In the genomic region with DNA sequence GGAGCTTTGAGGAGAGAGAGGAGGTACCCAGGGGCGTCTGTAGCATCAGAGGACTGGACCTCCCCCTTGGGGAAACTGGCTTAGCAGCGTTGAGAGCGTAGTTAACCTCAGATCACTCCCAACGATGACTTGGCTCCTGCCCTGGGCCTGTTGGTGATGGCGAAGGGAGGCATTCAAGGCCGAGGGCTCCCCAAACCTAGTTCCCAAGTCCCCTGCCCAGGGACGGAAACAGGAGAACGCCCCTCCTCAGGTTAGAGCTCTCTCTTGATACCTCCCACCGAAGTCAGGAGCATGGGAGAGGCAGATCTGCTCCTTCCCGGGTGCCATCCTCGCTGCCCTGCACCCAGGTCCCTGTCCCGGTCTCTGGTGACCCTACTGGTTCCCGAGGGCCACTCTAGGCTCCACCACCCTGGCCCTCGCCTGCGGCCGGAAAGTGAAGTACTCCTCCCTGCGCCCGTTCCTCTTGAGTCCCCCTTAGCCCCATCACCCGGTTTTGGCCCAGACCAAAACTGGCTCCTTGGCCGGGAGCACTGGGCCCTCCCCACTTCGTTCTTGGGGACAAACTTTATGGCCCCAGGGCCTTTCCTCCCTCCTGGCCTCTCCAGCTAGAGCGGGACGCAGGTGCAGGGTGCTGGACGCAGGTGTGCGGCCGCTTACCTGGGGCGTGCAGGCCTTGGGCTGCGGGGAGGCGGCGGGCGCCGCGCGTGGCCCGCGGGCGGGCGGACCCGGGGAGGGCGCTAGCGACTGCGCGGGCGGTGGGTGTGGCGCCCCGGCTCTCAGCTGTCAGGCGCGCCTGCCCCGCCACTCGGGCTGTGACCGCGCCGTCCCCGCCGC, we compare ENCODE assay signal across 12 cellular contexts. TPM values are rescaled to one million over a fixed set of nuclear protein-coding genes. Genes with fewer than 3 reads are reported as not detected.
DNase-seq lines count a peak whose midpoint lies in the region; ATAC-seq and TF ChIP-seq lines count a peak whose summit lies in the region.
"Had no signal": no experiment of that assay in that cellular context is flagged by ENCODE, and none has a peak within 500 bp of the region (broad histone marks: within the 10 kb centered on the region; RNA-seq: fewer than 3 reads in every experiment).

No MANE protein-coding gene starts in this region.

- H3K27ac ChIP-seq in left ventricle myocardium inferior (replicated peaks): no peak overlapping the region
- no peak overlapping the region for H3K27ac ChIP-seq in lower lobe of right lung
- H3K27ac ChIP-seq: esophagus squamous epithelium, testis had no signal

- DNase-seq in left ventricle myocardium inferior: no peak
- DNase-seq in Right ventricle myocardium superior: no peak
- DNase-seq in RPMI8226: peak; percentile 33
- no peak for DNase-seq in lower lobe of right lung
- DNase-seq in glomerular visceral epithelial cell (ENCODE audit: extremely low spot score): no peak
- DNase-seq in 8988T: no peak
- DNase-seq in stimulated activated CD4-positive, alpha-beta T cell treated with anti-CD3 and anti-CD28 coated beads, Interleukin-4, amount 100 ng/mL, for 1 hour: no peak
- DNase-seq: esophagus squamous epithelium, testis had no signal

- H3K27me3 ChIP-seq in left ventricle myocardium inferior (ENCODE audit: low read depth) (peaks cover 100% of the 10 kb centered on the region), lower lobe of right lung (ENCODE audit: low read depth) (peaks cover 100% of the 10 kb centered on the region)
- H3K27me3 ChIP-seq: testis had no signal

- peak overlapping the region; percentile 43 for H3K4me3 ChIP-seq in left ventricle myocardium inferior
- peak overlapping the region; percentile 28 for H3K4me3 ChIP-seq in lower lobe of right lung
- H3K4me3 ChIP-seq: lung, testis had no signal

- intact Hi-C loops in left ventricle myocardium inferior (cut with micrococcal nuclease): no loop called here
- intact Hi-C loops in Right ventricle myocardium superior (cut with DNase I): no loop called here
- intact Hi-C loops in lower lobe of right lung (cut with DNase I): no loop called here

- no peaks in the 10 kb centered on the region for H3K9me3 ChIP-seq in left ventricle myocardium inferior (replicated peaks)
- H3K9me3 ChIP-seq in lower lobe of right lung: no peaks in the 10 kb centered on the region
- H3K9me3 ChIP-seq: esophagus squamous epithelium, testis had no signal

- ATAC-seq in Right ventricle myocardium superior (ENCODE audit: poor library complexity): no peak
- ATAC-seq in lower lobe of right lung: no peak
- no peak for ATAC-seq in HG02588 (IDR thresholded peaks at IDR 0.05; ENCODE audit: unreplicated experiment)

- no peak for TF ChIP-seq CTCF in left ventricle myocardium inferior (IDR thresholded peaks at IDR 0.05; ENCODE audit: borderline replicate concordance)
- no peak for TF ChIP-seq CTCF in lower lobe of right lung (IDR thresholded peaks at IDR 0.05)

- H3K4me1 ChIP-seq in left ventricle myocardium inferior (peaks cover 68% of the 10 kb centered on the region), lower lobe of right lung (peaks cover 36% of the 10 kb centered on the region)

- H3K36me3 ChIP-seq in left ventricle myocardium inferior (no peaks in the 10 kb centered on the region), lower lobe of right lung (no peaks in the 10 kb centered on the region)
- H3K36me3 ChIP-seq: esophagus squamous epithelium had no signal

RNA-seq across cellular contexts. Expression of a gene that starts 2.6 kb away (rescaled TPM):
- total RNA-seq in left ventricle myocardium inferior (0.22 TPM), Right ventricle myocardium superior (0.11 TPM), lower lobe of right lung (0.41 TPM)

RNA-seq across cellular contexts. Expression of a gene that starts 17.1 kb away (rescaled TPM):
- total RNA-seq in left ventricle myocardium inferior: not detected
- total RNA-seq in Right ventricle myocardium superior: not detected
- total RNA-seq in lower lobe of right lung: not detected
- total RNA-seq: esophagus squamous epithelium; lung; T-helper 1 cell treated with Interleukin-12 subunit alpha and Interleukin-12 subunit beta and Interleukin-4 antibody, amounts not matched to agents 30 ng/mL and 1 ng/mL, for 36 hours; testis had no signal
